Comparison of ENCODE assay signal across 9 cellular contexts in the genomic region with DNA sequence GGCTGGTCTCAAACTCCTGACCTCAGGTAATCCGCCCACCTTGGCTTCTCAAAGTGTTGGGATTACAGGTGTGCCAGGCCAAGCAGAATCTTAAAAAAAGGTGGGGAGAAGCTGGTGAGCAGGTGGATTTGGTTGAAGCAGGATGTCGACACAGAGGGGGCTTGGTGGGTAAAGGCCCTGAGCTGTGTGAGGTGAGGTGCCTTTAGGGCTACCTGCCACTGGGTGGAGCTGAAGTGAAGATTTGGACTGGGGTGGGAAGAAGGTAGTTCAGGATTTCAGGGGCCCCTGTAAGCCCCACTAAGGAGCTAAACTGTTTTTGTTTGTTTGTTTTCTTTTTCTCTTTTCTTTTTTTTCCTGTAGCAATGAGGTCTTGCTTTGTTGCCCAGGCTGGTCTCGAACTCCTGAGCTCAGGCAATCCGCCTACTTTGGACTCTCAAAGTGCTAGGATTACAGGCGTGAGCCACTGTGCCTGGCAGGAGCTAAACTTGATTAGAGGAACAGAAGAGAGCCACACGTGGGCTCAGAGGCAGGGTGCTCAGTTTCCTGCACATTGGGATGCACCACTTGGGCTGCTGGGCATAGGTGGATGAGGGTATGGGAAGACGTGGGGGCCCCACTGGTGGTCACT. TPM values are rescaled to one million over a fixed set of nuclear protein-coding genes. Genes with fewer than 3 reads are reported as not detected.
DNase-seq lines count a peak whose midpoint lies in the region; ATAC-seq and TF ChIP-seq lines count a peak whose summit lies in the region.
"Had no signal": no experiment of that assay in that cellular context is flagged by ENCODE, and none has a peak within 500 bp of the region (broad histone marks: within the 10 kb centered on the region; RNA-seq: fewer than 3 reads in every experiment).

No MANE protein-coding gene starts in this region.

- H2AFZ ChIP-seq in KMS-11 (ENCODE audit: low read depth) (no peak overlapping the region), smooth muscle cell (ENCODE audit: low read depth) (no peak overlapping the region)

- H3K4me3 ChIP-seq in KMS-11 (IDR thresholded peaks at IDR 0.05; ENCODE audit: insufficient read depth, low read depth, low read length) (no peak overlapping the region), cardiac fibroblast (replicated peaks in 1 of 2; ENCODE audit: low read depth in 2 of 2, low read length in 2 of 2) (no peak overlapping the region), smooth muscle cell (no peak overlapping the region)

- CTCF ChIA-PET in activated CD4-positive, alpha-beta memory T cell treated with anti-CD3 and anti-CD28 coated beads for 36 hours (lab: Charles Lee), result interaction anchor here (0.6 to 1.5 kb wide), 8 partner anchors 13 to 536 kb away, joined by 3 to 6 read pairs (median 4); no protein-coding TSS in a partner anchor
- CTCF ChIA-PET in activated CD4-positive, alpha-beta memory T cell treated with anti-CD3 and anti-CD28 coated beads, Interleukin-2, amount 10 ng/mL, durations not matched to agents 7 days and 5 days (lab: Charles Lee), result interaction anchor here (0.6 to 1.3 kb wide), 6 partner anchors 14 to 268 kb away, joined by 3 to 5 read pairs (median 4); no protein-coding TSS in a partner anchor

- intact Hi-C loops in activated CD4-positive, alpha-beta memory T cell treated with anti-CD3 and anti-CD28 coated beads for 36 hours (cut with micrococcal nuclease), result no loop called here

- H3K4me1 ChIP-seq in KMS-11 (ENCODE audit: low read depth, poor library complexity, severe bottlenecking) (no peaks in the 10 kb centered on the region), smooth muscle cell (ENCODE audit: low read depth) (no peaks in the 10 kb centered on the region)

- no peaks in the 10 kb centered on the region for H3F3A ChIP-seq in smooth muscle cell (ENCODE audit: low read depth)

- H3K27me3 ChIP-seq in KMS-11 (ENCODE audit: insufficient read depth, low read depth) (peaks cover 34% of the 10 kb centered on the region; the same call in 1 of the 2 replicates), smooth muscle cell (ENCODE audit: low read depth) (no peaks in the 10 kb centered on the region)

- no peaks in the 10 kb centered on the region for H3K27me3 Mint-ChIP-seq in activated CD4-positive, alpha-beta memory T cell treated with anti-CD3 and anti-CD28 coated beads for 36 hours
- peaks cover 5% of the 10 kb centered on the region for H3K27me3 Mint-ChIP-seq in activated CD4-positive, alpha-beta memory T cell treated with anti-CD3 and anti-CD28 coated beads, Interleukin-2, amount 10 ng/mL, durations not matched to agents 7 days and 5 days

- H3K36me3 ChIP-seq in KMS-11 (ENCODE audit: insufficient read depth) (no peaks in the 10 kb centered on the region), smooth muscle cell (ENCODE audit: low read depth) (no peaks in the 10 kb centered on the region)

- H4K20me1 ChIP-seq in KMS-11 (ENCODE audit: insufficient read depth), result no peaks in the 10 kb centered on the region
- no peaks in the 10 kb centered on the region for H4K20me1 ChIP-seq in smooth muscle cell (ENCODE audit: low read depth)

- H3K27ac ChIP-seq in KMS-11 (no peak overlapping the region), smooth muscle cell (ENCODE audit: low read depth) (no peak overlapping the region)

- no peaks in the 10 kb centered on the region for H3K9me3 Mint-ChIP-seq in activated CD4-positive, alpha-beta memory T cell treated with anti-CD3 and anti-CD28 coated beads for 36 hours
- H3K9me3 Mint-ChIP-seq in activated CD4-positive, alpha-beta memory T cell treated with anti-CD3 and anti-CD28 coated beads, Interleukin-2, amount 10 ng/mL, durations not matched to agents 7 days and 5 days, result no peaks in the 10 kb centered on the region

- no peaks in the 10 kb centered on the region for H3K9me3 ChIP-seq in smooth muscle cell (replicated peaks; ENCODE audit: low read depth)

- H3K9ac ChIP-seq in KMS-11 (no peak overlapping the region), smooth muscle cell (ENCODE audit: low read depth) (no peak overlapping the region)

- H3K27ac Mint-ChIP-seq in activated CD4-positive, alpha-beta memory T cell treated with anti-CD3 and anti-CD28 coated beads for 36 hours, result no peak overlapping the region
- H3K27ac Mint-ChIP-seq in activated CD4-positive, alpha-beta memory T cell treated with anti-CD3 and anti-CD28 coated beads, Interleukin-2, amount 10 ng/mL, durations not matched to agents 7 days and 5 days, result no peak overlapping the region

- peak; percentile 43 for DNase-seq in activated CD4-positive, alpha-beta memory T cell treated with anti-CD3 and anti-CD28 coated beads for 36 hours
- no peak for DNase-seq in activated CD4-positive, alpha-beta memory T cell treated with anti-CD3 and anti-CD28 coated beads, Interleukin-2, amount 10 ng/mL, durations not matched to agents 7 days and 5 days
- DNase-seq in cardiac fibroblast (ENCODE audit: low read depth in 2 of 2) (peak; percentile 15 to 24), smooth muscle cell (lab: John Stamatoyannopoulos, UW; ENCODE audit: unreplicated experiment) (no peak)

- H3K36me3 Mint-ChIP-seq in activated CD4-positive, alpha-beta memory T cell treated with anti-CD3 and anti-CD28 coated beads for 36 hours, result no peaks in the 10 kb centered on the region
- H3K36me3 Mint-ChIP-seq in activated CD4-positive, alpha-beta memory T cell treated with anti-CD3 and anti-CD28 coated beads, Interleukin-2, amount 10 ng/mL, durations not matched to agents 7 days and 5 days (ENCODE audit: low read depth), result no peaks in the 10 kb centered on the region

- TF ChIP-seq CTCF in KMS-11 (conservative IDR thresholded peaks at IDR 0.05; ENCODE audit: low read depth, low read length) (peak; percentile 48; the same call in 1 of the 2 replicates), cardiac fibroblast (IDR thresholded peaks at IDR 0.05; ENCODE audit: low read depth, low read length) (peak; percentile 54), smooth muscle cell (IDR thresholded peaks at IDR 0.05; ENCODE audit: borderline replicate concordance, insufficient read depth, poor library complexity, severe bottlenecking) (peak; percentile 16)

- peaks cover 14% of the 10 kb centered on the region for H3K4me1 Mint-ChIP-seq in activated CD4-positive, alpha-beta memory T cell treated with anti-CD3 and anti-CD28 coated beads for 36 hours (ENCODE audit: low read depth)
- H3K4me1 Mint-ChIP-seq in activated CD4-positive, alpha-beta memory T cell treated with anti-CD3 and anti-CD28 coated beads, Interleukin-2, amount 10 ng/mL, durations not matched to agents 7 days and 5 days, result peaks cover 12% of the 10 kb centered on the region

- no peak overlapping the region for H3K4me3 Mint-ChIP-seq in activated CD4-positive, alpha-beta memory T cell treated with anti-CD3 and anti-CD28 coated beads for 36 hours
- no peak overlapping the region for H3K4me3 Mint-ChIP-seq in activated CD4-positive, alpha-beta memory T cell treated with anti-CD3 and anti-CD28 coated beads, Interleukin-2, amount 10 ng/mL, durations not matched to agents 7 days and 5 days

- ATAC-seq in GM19351 (IDR thresholded peaks at IDR 0.05; ENCODE audit: unreplicated experiment) (no peak), HG03378 (IDR thresholded peaks at IDR 0.05; ENCODE audit: unreplicated experiment) (no peak), HG02981 (IDR thresholded peaks at IDR 0.05; ENCODE audit: unreplicated experiment) (no peak)

- 66% methylated on average over 7 of the region's 7 CpGs for WGBS in smooth muscle cell (ENCODE audit: low lambda C conversion rate)

- H3K4me2 ChIP-seq in KMS-11 (no peak overlapping the region), smooth muscle cell (no peak overlapping the region)

- H3K79me2 ChIP-seq in KMS-11 (ENCODE audit: insufficient read depth, low read depth) (no peaks in the 10 kb centered on the region), smooth muscle cell (ENCODE audit: low read depth) (no peaks in the 10 kb centered on the region)

- POLR2A ChIA-PET in activated CD4-positive, alpha-beta memory T cell treated with anti-CD3 and anti-CD28 coated beads for 36 hours (lab: Charles Lee), result no interaction called here
- POLR2A ChIA-PET in activated CD4-positive, alpha-beta memory T cell treated with anti-CD3 and anti-CD28 coated beads, Interleukin-2, amount 10 ng/mL, durations not matched to agents 7 days and 5 days (lab: Charles Lee), result interaction anchor here (0.9 to 1.2 kb wide), 2 partner anchors 11 to 18 kb away, joined by 3 to 6 read pairs; a partner anchor contains a TSS

RNA-seq across cellular contexts. Expression of a gene that starts 6.0 kb away (rescaled TPM):
- not detected for total RNA-seq in activated CD4-positive, alpha-beta memory T cell treated with anti-CD3 and anti-CD28 coated beads for 36 hours
- total RNA-seq in activated CD4-positive, alpha-beta memory T cell treated with anti-CD3 and anti-CD28 coated beads, Interleukin-2, amount 10 ng/mL, durations not matched to agents 7 days and 5 days, result under 1 TPM; 0.08 to 0.23 TPM
- 0.13 and 0.45 TPM in 2 replicates for total RNA-seq in smooth muscle cell
- 0.89 and 1.2 TPM in 2 replicates for polyA plus RNA-seq in smooth muscle cell

RNA-seq across cellular contexts. Expression of a gene that starts 11.4 kb away (rescaled TPM):
- not detected for total RNA-seq in activated CD4-positive, alpha-beta memory T cell treated with anti-CD3 and anti-CD28 coated beads for 36 hours
- not detected for total RNA-seq in activated CD4-positive, alpha-beta memory T cell treated with anti-CD3 and anti-CD28 coated beads, Interleukin-2, amount 10 ng/mL, durations not matched to agents 7 days and 5 days
- total RNA-seq in smooth muscle cell, result 0.09 and 1.5 TPM in 2 replicates
- polyA plus RNA-seq in smooth muscle cell, result 0.30 and 1.7 TPM in 2 replicates

RNA-seq across cellular contexts. Expression of a gene that starts 19.0 kb away (rescaled TPM):
- total RNA-seq in activated CD4-positive, alpha-beta memory T cell treated with anti-CD3 and anti-CD28 coated beads for 36 hours, result 10 to 100 TPM; 22.1 to 26.8 TPM
- total RNA-seq in activated CD4-positive, alpha-beta memory T cell treated with anti-CD3 and anti-CD28 coated beads, Interleukin-2, amount 10 ng/mL, durations not matched to agents 7 days and 5 days, result 10 to 100 TPM; 24.7 to 25.4 TPM
- total RNA-seq in smooth muscle cell, result 16.6 and 28.0 TPM in 2 replicates
- polyA plus RNA-seq in smooth muscle cell, result 26.8 and 38.6 TPM in 2 replicates

RNA-seq across cellular contexts. Expression of a gene that starts 24.8 kb away (rescaled TPM):
- not detected for total RNA-seq in activated CD4-positive, alpha-beta memory T cell treated with anti-CD3 and anti-CD28 coated beads for 36 hours
- not detected for total RNA-seq in activated CD4-positive, alpha-beta memory T cell treated with anti-CD3 and anti-CD28 coated beads, Interleukin-2, amount 10 ng/mL, durations not matched to agents 7 days and 5 days
- total RNA-seq in smooth muscle cell, result not detected in 2 replicates
- 0.48 TPM in 1 of 2 replicates, not detected in the other for polyA plus RNA-seq in smooth muscle cell
- total RNA-seq: activated CD8-positive, alpha-beta memory T cell treated with anti-CD3 and anti-CD28 coated beads for 36 hours had no signal

RNA-seq across cellular contexts. Expression of a gene that starts 38.8 kb away (rescaled TPM):
- total RNA-seq in activated CD4-positive, alpha-beta memory T cell treated with anti-CD3 and anti-CD28 coated beads for 36 hours, result 10 to 100 TPM; 39.3 to 43.4 TPM
- total RNA-seq in activated CD4-positive, alpha-beta memory T cell treated with anti-CD3 and anti-CD28 coated beads, Interleukin-2, amount 10 ng/mL, durations not matched to agents 7 days and 5 days, result 10 to 100 TPM; 53.3 to 60.3 TPM
- 28.1 and 34.2 TPM in 2 replicates for total RNA-seq in smooth muscle cell
- polyA plus RNA-seq in smooth muscle cell, result 43.9 and 49.7 TPM in 2 replicates

Comparison
In these comparisons a context has a peak if more than half of its experiments do, and no peak if none do; other contexts are left out.
1. DNase-seq: peak in activated CD4-positive, alpha-beta memory T cell treated with anti-CD3 and anti-CD28 coated beads for 36 hours (single experiment) and cardiac fibroblast (2 of 2); none in activated CD4-positive, alpha-beta memory T cell treated with anti-CD3 and anti-CD28 coated beads, Interleukin-2, amount 10 ng/mL, durations not matched to agents 7 days and 5 days (single experiment) and smooth muscle cell (single experiment).
2. Peak in every context shown above with its lines, with median percentiles within 50 percentile points of each other: CTCF ChIP-seq.